In genomic region chrX:129959493-129959832, GRCh38 we compare ENCODE assay signal across 18 cellular contexts. TPM values are rescaled to one million over a fixed set of nuclear protein-coding genes. Genes with fewer than 3 reads are reported as not detected.
A peak's percentile ranks its signal among the peaks of the same experiment; 100 is the strongest.
DNase-seq lines count a peak whose midpoint lies in the region; ATAC-seq, FAIRE-seq and TF ChIP-seq lines count a peak whose summit lies in the region.
"Had no signal": no experiment of that assay in that cellular context is flagged by ENCODE, and none has a peak within 500 bp of the region (broad histone marks: within the 10 kb centered on the region; RNA-seq: fewer than 3 reads in every experiment).

No MANE protein-coding gene starts in this region.

- H3K23ac ChIP-seq in mesenchymal stem cell (ENCODE audit: low read length in 2 of 2): no peak overlapping the region

- CTCF ChIA-PET in HepG2 (lab: Yijun Ruan, JAX; ENCODE audit: low intra/inter-chr PET ratio, low total read pairs): no interaction called here

- H4K8ac ChIP-seq in mesenchymal stem cell (ENCODE audit: low read length): no peak overlapping the region

- no peaks in the 10 kb centered on the region for H3K36me3 ChIP-seq in HepG2 (replicated peaks in 1 of 2; ENCODE audit: control insufficient read depth in 1 of 2, insufficient read depth in 2 of 2, low read length in 2 of 2)
- H3K36me3 ChIP-seq in right lobe of liver: no peaks in the 10 kb centered on the region
- no peaks in the 10 kb centered on the region for H3K36me3 ChIP-seq in mesenchymal stem cell (ENCODE audit: control insufficient read depth in 1 of 2, insufficient read depth in 2 of 2, low read depth in 1 of 2, low read length in 2 of 2)
- no peaks in the 10 kb centered on the region for H3K36me3 ChIP-seq in BE2C
- H3K36me3 ChIP-seq: adrenal gland, left lung, pancreas had no signal

- ATAC-seq in HepG2 (peak; percentile 59), right lobe of liver (no peak), HG03139 (IDR thresholded peaks at IDR 0.05; ENCODE audit: unreplicated experiment) (no peak), GM18517 (IDR thresholded peaks at IDR 0.05; ENCODE audit: unreplicated experiment) (no peak)
- ATAC-seq: left lung, pancreas had no signal

- H3K4me1 ChIP-seq in HepG2 (ENCODE audit: insufficient read depth, low read length): 0 out of 2 replicates have a peak, but pooled peaks cover 20% of the 10 kb centered on the region
- H3K4me1 ChIP-seq in right lobe of liver: no peaks in the 10 kb centered on the region
- peaks cover 18% of the 10 kb centered on the region for H3K4me1 ChIP-seq in mesenchymal stem cell (ENCODE audit: control insufficient read depth, insufficient read depth, low read depth, low read length)
- no peaks in the 10 kb centered on the region; the same call in 1 of the 2 replicates for H3K4me1 ChIP-seq in BE2C
- H3K4me1 ChIP-seq: adrenal gland, pancreas had no signal

- FAIRE-seq in HepG2 (lab: Jason Lieb, UNC): no peak
- FAIRE-seq: pancreas had no signal

- H4K20me1 ChIP-seq in HepG2 (ENCODE audit: insufficient read depth, low read length): no peaks in the 10 kb centered on the region

- intact Hi-C loops in HepG2 (cut with micrococcal nuclease; ENCODE audit: unreplicated experiment): no loop called here
- intact Hi-C loops in right lobe of liver (cut with DNase I): no loop called here

- no peak overlapping the region for H2BK15ac ChIP-seq in mesenchymal stem cell (ENCODE audit: low read depth, poor library complexity, severe bottlenecking)

- H3K9ac ChIP-seq in HepG2 (ENCODE audit: insufficient read depth, low read depth, low read length) (no peak overlapping the region), mesenchymal stem cell (ENCODE audit: low read length) (no peak overlapping the region)

- H3K4me3 Mint-ChIP-seq in brain: peak overlapping the region in 3 of 5 experiments; percentile 28 to 67 (median 66)
- H3K4me3 Mint-ChIP-seq: activated T-cell treated with anti-CD3 and anti-CD28 coated beads, Interleukin-2, amount 50 U/mL, for 24 hours had no signal

- H3K14ac ChIP-seq in mesenchymal stem cell (ENCODE audit: low read length in 2 of 2): peak overlapping the region in 1 of 2 experiments; percentile 26

- no peak for TF ChIP-seq POLR2A in HepG2 (IDR thresholded peaks at IDR 0.05; ENCODE audit: insufficient read depth in 1 of 2, low read depth in 2 of 2, low read length in 2 of 2)
- no peak for TF ChIP-seq POLR2A in right lobe of liver (IDR thresholded peaks at IDR 0.05)

- POLR2A ChIA-PET in HepG2 (lab: Yijun Ruan, JAX): no interaction called here

- H3K9me3 Mint-ChIP-seq in brain: peaks cover 0 to 15% (median 0%) of the 10 kb centered on the region in 5 experiments
- H3K9me3 Mint-ChIP-seq: activated T-cell treated with anti-CD3 and anti-CD28 coated beads, Interleukin-2, amount 50 U/mL, for 24 hours had no signal

- peaks cover 28% of the 10 kb centered on the region for H3K27me3 Mint-ChIP-seq in brain
- H3K27me3 Mint-ChIP-seq: B cell had no signal

- TF ChIP-seq EP300 in HepG2 (IDR thresholded peaks at IDR 0.05; ENCODE audit: low read depth in 2 of 2, low read length in 2 of 2) (no peak), HepG2 (CRISPR knock-in tag; IDR thresholded peaks at IDR 0.05; ENCODE audit: borderline replicate concordance) (no peak)

- H2BK5ac ChIP-seq in mesenchymal stem cell (ENCODE audit: low read depth, low read length, poor library complexity, severe bottlenecking): no peak overlapping the region

- H3K4ac ChIP-seq in mesenchymal stem cell (ENCODE audit: low read depth in 1 of 2, low read length in 2 of 2): no peak overlapping the region

- H3K27me3 ChIP-seq in HepG2 (ENCODE audit: control insufficient read depth in 1 of 2, insufficient read depth in 2 of 2, low read length in 2 of 2): peaks cover 0 to 1% of the 10 kb centered on the region in 2 experiments; a peak in 1 of 5 replicates
- no peaks in the 10 kb centered on the region for H3K27me3 ChIP-seq in right lobe of liver
- peaks cover 0 to 40% of the 10 kb centered on the region in 2 experiments for H3K27me3 ChIP-seq in mesenchymal stem cell (ENCODE audit: control insufficient read depth in 1 of 2, insufficient read depth in 1 of 2, low read length in 2 of 2)
- H3K27me3 ChIP-seq in BE2C: no peaks in the 10 kb centered on the region
- H3K27me3 ChIP-seq: adrenal gland, left lung, pancreas had no signal

- no peak overlapping the region for H2BK12ac ChIP-seq in mesenchymal stem cell (ENCODE audit: low read length in 2 of 2)

- H4K91ac ChIP-seq in mesenchymal stem cell (ENCODE audit: low read length): no peak overlapping the region

- H3K9me3 ChIP-seq in HepG2 (ENCODE audit: low read length) (no peaks in the 10 kb centered on the region), right lobe of liver (no peaks in the 10 kb centered on the region), mesenchymal stem cell (ENCODE audit: control insufficient read depth, low read length) (no peaks in the 10 kb centered on the region), BE2C (no peaks in the 10 kb centered on the region)
- H3K9me3 ChIP-seq: adrenal gland, left lung, pancreas had no signal

- peak overlapping the region in 1 of 2 experiments; percentile 66 for H3K18ac ChIP-seq in mesenchymal stem cell (ENCODE audit: low read depth in 1 of 2, low read length in 2 of 2)

- H3K27ac ChIP-seq in HepG2 (ENCODE audit: extremely low read length, insufficient read depth, low read length): no peak overlapping the region
- H3K27ac ChIP-seq in right lobe of liver: no peak overlapping the region
- no peak overlapping the region for H3K27ac ChIP-seq in mesenchymal stem cell (ENCODE audit: low read length, poor library complexity, severe bottlenecking)
- H3K27ac ChIP-seq: adrenal gland, left lung, pancreas had no signal

- WGBS in HepG2 (ENCODE audit: low lambda C conversion rate): 0% methylated on average over 1 of the region's 19 CpGs
- WGBS in right lobe of liver (ENCODE audit: insufficient coverage, low coverage, low lambda C conversion rate, missing lambda C conversion rate): 27% methylated on average over 3 of the region's 19 CpGs
- WGBS in mesenchymal stem cell: 1% methylated on average over 14 of the region's 19 CpGs

- no peak overlapping the region for H2BK120ac ChIP-seq in mesenchymal stem cell (ENCODE audit: low read depth, low read length)

- TF ChIP-seq RAD21 in HepG2 (CRISPR knock-in tag; IDR thresholded peaks at IDR 0.05): no peak

- H2AK5ac ChIP-seq in mesenchymal stem cell (ENCODE audit: low read length, severe bottlenecking): no peak overlapping the region

- peaks cover 29% of the 10 kb centered on the region for H3K4me1 Mint-ChIP-seq in brain

- no peak overlapping the region for H2AFZ ChIP-seq in HepG2 (ENCODE audit: low read length)
- no peak overlapping the region for H2AFZ ChIP-seq in mesenchymal stem cell (ENCODE audit: low read depth, low read length)

- BruUV-seq in HepG2 (replicated peaks; lab: Mats Ljungman, UMichigan): no TSS peak

- H3K4me2 ChIP-seq in HepG2 (ENCODE audit: low read depth, low read length) (peak overlapping the region; percentile 39; the same call in 1 of the 2 replicates), mesenchymal stem cell (ENCODE audit: low read length, poor library complexity, severe bottlenecking) (peak overlapping the region; percentile 54)

- H3K79me1 ChIP-seq in mesenchymal stem cell (replicated peaks; ENCODE audit: low read length, poor library complexity, severe bottlenecking): no peaks in the 10 kb centered on the region

- peak overlapping the region in 1 of 5 experiments; percentile 27 for H3K27ac Mint-ChIP-seq in brain
- H3K27ac Mint-ChIP-seq: activated T-cell treated with anti-CD3 and anti-CD28 coated beads, Interleukin-2, amount 50 U/mL, for 24 hours had no signal

- TF ChIP-seq CTCF in HepG2 (CRISPR knock-in tag; IDR thresholded peaks at IDR 0.05) (no peak), right lobe of liver (IDR thresholded peaks at IDR 0.05) (no peak), brain (conservative IDR thresholded peaks at IDR 0.05) (no peak), BE2C (IDR thresholded peaks at IDR 0.05; ENCODE audit: low read depth, low read length) (no peak)

- DNase-seq in HepG2 (ENCODE audit: low spot score) (no peak), right lobe of liver (no peak), mesenchymal stem cell (peak; percentile 51), BE2C (no peak)
- no peak for DNase-seq in stimulated activated CD4-positive, alpha-beta T cell treated with anti-CD3 and anti-CD28 coated beads, Interleukin-15, amount 100 ng/mL, for 24 hours
- DNase-seq: activated CD4-positive, alpha-beta T cell treated with anti-CD3 and anti-CD28 coated beads for 1 hour; activated T-cell treated with anti-CD3 and anti-CD28 coated beads, Interleukin-2, amount 50 U/mL, for 24 hours; adrenal gland; effector CD4-positive, alpha-beta T cell; left lung; NCI-H1436; pancreas; stimulated activated CD4-positive, alpha-beta T cell treated with anti-CD3 and anti-CD28 coated beads, Interleukin-2, amount 100 ng/mL, for 48 hours; stimulated activated naive CD4-positive, alpha-beta T cell had no signal

- in situ Hi-C loops in HepG2 (cut with HindIII; ENCODE audit: extremely low pct_ligation_motif_present, low pct_unique_long_range_greater_than_20kb): no loop called here

- H3K4me3 ChIP-seq in HepG2 (replicated peaks in 1 of 3; ENCODE audit: insufficient read depth in 1 of 3, low read depth in 2 of 3, low read length in 3 of 3) (no peak overlapping the region), right lobe of liver (no peak overlapping the region), mesenchymal stem cell (ENCODE audit: insufficient read depth in 1 of 2, low read depth in 1 of 2, low read length in 2 of 2) (peak overlapping the region in 1 of 2 experiments; percentile 32), BE2C (ENCODE audit: low read depth, low read length) (no peak overlapping the region)
- H3K4me3 ChIP-seq: adrenal gland, left lung, pancreas had no signal

- no peaks in the 10 kb centered on the region for H3K36me3 Mint-ChIP-seq in brain

- no peaks in the 10 kb centered on the region for H3K79me2 ChIP-seq in HepG2 (ENCODE audit: insufficient read depth, low read length)

RNA-seq across cellular contexts. Expression of gene BCORL1, which starts 23.0 kb away (rescaled TPM):
- 1.4 and 4.1 TPM in 2 replicates for total RNA-seq in HepG2 (2016; rRNA removed; fragmentation: Illumina TruSeq; extraction: Trizol)
- total RNA-seq in HepG2 (2016; cell fraction: cytosol; rRNA removed; fragmentation: Illumina TruSeq; extraction: Trizol; ENCODE audit: low read depth): 1.1 and 1.2 TPM in 2 replicates
- total RNA-seq in HepG2 (2016; cell fraction: insoluble cytoplasmic fraction; rRNA removed; fragmentation: Illumina TruSeq; extraction: Trizol): 0.84 and 3.6 TPM in 2 replicates
- 2.2 and 2.8 TPM in 2 replicates for total RNA-seq in HepG2 (2016; cell fraction: membrane; rRNA removed; fragmentation: Illumina TruSeq; extraction: Trizol)
- 3.0 and 4.6 TPM in 2 replicates for total RNA-seq in HepG2 (2016; cell fraction: nucleus; rRNA removed; fragmentation: Illumina TruSeq; extraction: Trizol)
- 0.67 and 0.71 TPM in 2 replicates for polyA plus RNA-seq in HepG2 (2011; rRNA removed)
- 0.45 and 0.51 TPM in 2 replicates for polyA plus RNA-seq in HepG2 (2011; cell fraction: cytosol; rRNA removed)
- polyA plus RNA-seq in HepG2 (2011; cell fraction: nucleus; rRNA removed): 2.3 and 3.4 TPM in 2 replicates
- 4.1 and 4.2 TPM in 2 replicates for polyA plus RNA-seq in HepG2 (2012)
- 0.23 and 0.25 TPM in 2 replicates for polyA plus RNA-seq in HepG2 (2016; cell fraction: cytosol; fragmentation: Illumina TruSeq; extraction: Trizol; ENCODE audit: low read depth)
- polyA plus RNA-seq in HepG2 (2016; cell fraction: insoluble cytoplasmic fraction; fragmentation: Illumina TruSeq; extraction: Trizol; ENCODE audit: low read depth): 3.5 and 5.3 TPM in 2 replicates
- polyA plus RNA-seq in HepG2 (2016; cell fraction: membrane; fragmentation: Illumina TruSeq; extraction: Trizol; ENCODE audit: low read depth): 0.49 and 0.65 TPM in 2 replicates
- 5.0 and 5.4 TPM in 2 replicates for polyA plus RNA-seq in HepG2 (2016; cell fraction: nucleus; fragmentation: Illumina TruSeq; extraction: Trizol; ENCODE audit: insufficient read depth, low read depth)
- 1.6 and 3.1 TPM in 2 replicates for polyA minus RNA-seq in HepG2 (2011; rRNA and poly(A)+ RNA removed; ENCODE audit: low replicate concordance)
- 2.0 and 2.8 TPM in 2 replicates for polyA minus RNA-seq in HepG2 (2011; cell fraction: cytosol; rRNA and poly(A)+ RNA removed)
- 2.1 and 3.0 TPM in 2 replicates for polyA minus RNA-seq in HepG2 (2011; cell fraction: nucleus; rRNA and poly(A)+ RNA removed)
- total RNA-seq in right lobe of liver: 1 to 10 TPM; 2.7 to 9.0 (median 4.8) TPM
- polyA plus RNA-seq in brain (ENCODE audit: insufficient read depth, low read depth, low replicate concordance): 16.9 TPM
- polyA plus RNA-seq in mesenchymal stem cell (2013, experiment 1 of 2): 6.8 TPM
- 6.1 TPM for polyA plus RNA-seq in mesenchymal stem cell (2013, experiment 2 of 2)
- polyA plus RNA-seq in BE2C (2012; ENCODE audit: insufficient read depth, insufficient read length, low read depth): 4.8 TPM

RNA-seq across cellular contexts. Expression of gene UTP14A, which starts 53.5 kb away (rescaled TPM):
- 19.0 and 27.4 TPM in 2 replicates for total RNA-seq in HepG2 (2016; rRNA removed; fragmentation: Illumina TruSeq; extraction: Trizol)
- total RNA-seq in HepG2 (2016; cell fraction: cytosol; rRNA removed; fragmentation: Illumina TruSeq; extraction: Trizol; ENCODE audit: low read depth): 4.3 and 5.6 TPM in 2 replicates
- total RNA-seq in HepG2 (2016; cell fraction: insoluble cytoplasmic fraction; rRNA removed; fragmentation: Illumina TruSeq; extraction: Trizol): 17.7 and 27.6 TPM in 2 replicates
- 8.7 and 10.1 TPM in 2 replicates for total RNA-seq in HepG2 (2016; cell fraction: membrane; rRNA removed; fragmentation: Illumina TruSeq; extraction: Trizol)
- 12.9 and 14.4 TPM in 2 replicates for total RNA-seq in HepG2 (2016; cell fraction: nucleus; rRNA removed; fragmentation: Illumina TruSeq; extraction: Trizol)
- polyA plus RNA-seq in HepG2 (2011; rRNA removed): 6.5 and 7.4 TPM in 2 replicates
- 4.2 and 5.6 TPM in 2 replicates for polyA plus RNA-seq in HepG2 (2011; cell fraction: cytosol; rRNA removed)
- polyA plus RNA-seq in HepG2 (2011; cell fraction: nucleus; rRNA removed): 4.1 and 4.8 TPM in 2 replicates
- 7.9 and 10.3 TPM in 2 replicates for polyA plus RNA-seq in HepG2 (2012)
- 3.1 and 3.5 TPM in 2 replicates for polyA plus RNA-seq in HepG2 (2016; cell fraction: cytosol; fragmentation: Illumina TruSeq; extraction: Trizol; ENCODE audit: low read depth)
- 29.5 and 29.7 TPM in 2 replicates for polyA plus RNA-seq in HepG2 (2016; cell fraction: insoluble cytoplasmic fraction; fragmentation: Illumina TruSeq; extraction: Trizol; ENCODE audit: low read depth)
- 5.1 and 6.8 TPM in 2 replicates for polyA plus RNA-seq in HepG2 (2016; cell fraction: membrane; fragmentation: Illumina TruSeq; extraction: Trizol; ENCODE audit: low read depth)
- 18.6 and 20.7 TPM in 2 replicates for polyA plus RNA-seq in HepG2 (2016; cell fraction: nucleus; fragmentation: Illumina TruSeq; extraction: Trizol; ENCODE audit: insufficient read depth, low read depth)
- 2.9 and 17.8 TPM in 2 replicates for polyA minus RNA-seq in HepG2 (2011; rRNA and poly(A)+ RNA removed; ENCODE audit: low replicate concordance)
- polyA minus RNA-seq in HepG2 (2011; cell fraction: cytosol; rRNA and poly(A)+ RNA removed): 5.4 and 5.9 TPM in 2 replicates
- 7.0 and 9.8 TPM in 2 replicates for polyA minus RNA-seq in HepG2 (2011; cell fraction: nucleus; rRNA and poly(A)+ RNA removed)
- total RNA-seq in right lobe of liver: 10 to 100 TPM in 1 of 6 experiments, 1 to 10 TPM in 5; 4.2 to 10.6 (median 6.6) TPM
- 13.6 TPM for polyA plus RNA-seq in brain (ENCODE audit: insufficient read depth, low read depth, low replicate concordance)
- 17.5 TPM for polyA plus RNA-seq in mesenchymal stem cell (2013, experiment 1 of 2)
- polyA plus RNA-seq in mesenchymal stem cell (2013, experiment 2 of 2): 17.4 TPM
- 58.3 TPM for polyA plus RNA-seq in BE2C (2012; ENCODE audit: insufficient read depth, insufficient read length, low read depth)
